Comparison of ENCODE assay signal across 8 cellular contexts in the genomic region with DNA sequence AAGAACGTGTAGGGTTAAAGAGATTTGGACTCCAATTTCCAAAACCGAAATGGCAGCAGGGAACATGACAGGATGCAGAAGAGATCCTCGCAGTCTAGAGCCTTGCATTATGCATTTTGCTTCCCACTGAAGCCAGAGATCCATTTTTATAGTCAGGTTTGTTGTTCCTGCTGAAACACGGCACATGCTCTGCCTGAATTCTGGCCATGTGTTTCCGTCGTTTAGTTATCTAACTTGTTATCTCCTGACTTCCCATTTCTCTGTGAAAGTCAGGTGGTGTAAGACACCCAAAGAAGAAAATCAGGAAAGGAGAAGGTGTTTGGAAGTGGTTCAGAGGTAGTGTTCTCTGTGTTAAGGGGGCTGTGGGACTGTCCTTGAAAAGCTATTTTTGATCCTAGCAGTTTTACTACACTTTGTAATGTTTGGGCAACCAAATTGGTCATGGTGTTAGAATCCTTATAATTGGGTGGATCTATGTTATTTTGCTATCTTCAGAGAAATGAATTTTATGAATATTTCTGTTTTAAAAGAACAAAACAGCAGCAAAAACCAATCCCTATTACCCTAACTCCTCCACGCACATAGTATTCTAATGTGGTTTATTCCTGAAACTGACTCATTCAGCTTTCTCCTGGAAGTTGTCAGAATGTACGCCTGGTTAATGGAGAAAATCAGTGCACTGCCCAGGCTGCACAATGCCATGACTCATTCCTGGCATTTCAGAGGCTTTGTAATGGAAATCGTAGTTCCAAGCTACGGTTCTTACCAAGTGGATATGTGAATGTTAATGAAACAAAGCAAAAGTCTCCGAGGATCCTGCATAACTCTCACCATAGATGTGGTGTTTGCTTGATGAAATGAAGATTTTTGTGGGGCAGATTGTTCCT.
DNase-seq lines count a peak whose midpoint lies in the region; ATAC-seq, FAIRE-seq and TF ChIP-seq lines count a peak whose summit lies in the region.

No MANE protein-coding gene starts in this region.

- intact Hi-C loops in dorsolateral prefrontal cortex (cut with DNase I) = no loop called here

- 25% methylated on average over 11 of the region's 11 CpGs for WGBS in urinary bladder

- H3K4me3 ChIP-seq in dorsolateral prefrontal cortex (peak overlapping the region in 30 of 59 donors; percentile 1 to 41 (median 10)), urinary bladder (ENCODE audit: low read depth, low read length) (no peak overlapping the region)

- DNase-seq in M059J (ENCODE audit: low read depth) (peak; percentile 96), dorsolateral prefrontal cortex (peak in 2 of 10 donors; percentile 63 to 64), lung microvascular endothelial cell (ENCODE audit: low read depth in 2 of 2) (peak; percentile 95 to 96), ecto neural progenitor cell (ENCODE audit: low spot score) (no peak), GM12892 (ENCODE audit: insufficient read length) (no peak), NCI-H1092 (lab: John Stamatoyannopoulos, UW) (no peak)

- H3K36me3 ChIP-seq in urinary bladder (ENCODE audit: insufficient read depth) = no peaks in the 10 kb centered on the region

- ATAC-seq in HG03442 (IDR thresholded peaks at IDR 0.05; ENCODE audit: unreplicated experiment) = no peak

- no peaks in the 10 kb centered on the region for H3K27me3 ChIP-seq in dorsolateral prefrontal cortex

- no peak for TF ChIP-seq POLR2A in GM12892 (IDR thresholded peaks at IDR 0.05; ENCODE audit: low read depth, low read length)

- no peak for FAIRE-seq in GM12892 (lab: Jason Lieb, UNC)

- H3K4me1 ChIP-seq in urinary bladder (ENCODE audit: insufficient read depth) = no peaks in the 10 kb centered on the region

- TF ChIP-seq CTCF in dorsolateral prefrontal cortex (IDR thresholded peaks at IDR 0.05 in 54 of 56, conservative IDR thresholded peaks at IDR 0.05 in 2 of 56; ENCODE audit: low read depth in 1 of 56, partially characterized antibody in 56 of 56) = no peak

- peak overlapping the region in 54 of 59 donors; percentile 3 to 90 (median 70) for H3K27ac ChIP-seq in dorsolateral prefrontal cortex
- H3K27ac ChIP-seq in urinary bladder (ENCODE audit: low read depth) = peak overlapping the region; percentile 41

Comparison
In these comparisons a context has a peak if more than half of its experiments do, and no peak if none do; other contexts are left out.
1. DNase-seq: peak in M059J (single experiment) and lung microvascular endothelial cell (2 of 2); none in ecto neural progenitor cell (single experiment), GM12892 (single experiment) and NCI-H1092 (single experiment).